In genomic region chr4:166839615-166840251, GRCh38 we compare ENCODE assay signal across 16 cellular contexts.
DNase-seq lines count a peak whose midpoint lies in the region; ATAC-seq lines count a peak whose summit lies in the region.
"Had no signal": no experiment of that assay in that cellular context is flagged by ENCODE, and none has a peak within 500 bp of the region (broad histone marks: within the 10 kb centered on the region; RNA-seq: fewer than 3 reads in every experiment).

No MANE protein-coding gene starts in this region.

- no peaks in the 10 kb centered on the region for H3K27me3 ChIP-seq in Karpas-422 (ENCODE audit: low read length)
- H3K27me3 ChIP-seq: heart left ventricle, pancreas had no signal

- H3K9me2 ChIP-seq in Karpas-422 (replicated peaks; ENCODE audit: insufficient read depth, low read length) = no peaks in the 10 kb centered on the region

- no peak for DNase-seq in Karpas-422
- DNase-seq in cardiac septum (ENCODE audit: low spot score) = no peak
- DNase-seq in hippocampal formation (lab: John Stamatoyannopoulos, UW) = no peak
- DNase-seq in NCI-H446 treated with DMSO at 0.1 percent for 48 hours (lab: John Stamatoyannopoulos, UW) = no peak
- DNase-seq: anterior cingulate cortex; effector CD8-positive, alpha-beta T cell; heart left ventricle; NCI-H187; pancreas; PC-3; stimulated activated CD4-positive, alpha-beta T cell treated with anti-CD3 and anti-CD28 coated beads, Interleukin-1b, Interleukin-23, amount 100 ng/mL, for 48 hours; T1000 had no signal

- H3K9ac ChIP-seq in Karpas-422 (ENCODE audit: low read length) = no peak overlapping the region

- H3K27ac ChIP-seq in Karpas-422 (ENCODE audit: low read length) = no peak overlapping the region
- H3K27ac ChIP-seq: heart left ventricle, pancreas had no signal

- H3K9me3 ChIP-seq in Karpas-422 (ENCODE audit: low read length) = peaks cover 40% of the 10 kb centered on the region
- H3K9me3 ChIP-seq: pancreas had no signal

- no peaks in the 10 kb centered on the region for H4K20me1 ChIP-seq in Karpas-422 (ENCODE audit: insufficient read depth, low read depth, low read length)

- H3K79me2 ChIP-seq in Karpas-422 (ENCODE audit: low read length) = no peaks in the 10 kb centered on the region

- intact Hi-C loops in cardiac septum (cut with DNase I) = no loop called here

- ATAC-seq in GM18511 (IDR thresholded peaks at IDR 0.05; ENCODE audit: unreplicated experiment) = peak; percentile 87
- peak; percentile 67 for ATAC-seq in GM21381 (IDR thresholded peaks at IDR 0.05; ENCODE audit: unreplicated experiment)
- peak; percentile 68 for ATAC-seq in HG02970 (IDR thresholded peaks at IDR 0.05; ENCODE audit: low FRiP score, unreplicated experiment)
- ATAC-seq in HG03575 (IDR thresholded peaks at IDR 0.05; ENCODE audit: extremely low read depth, insufficient number of reproducible peaks, low FRiP score, unreplicated experiment) = peak; percentile 72
- ATAC-seq: heart left ventricle, pancreas, PC-3 had no signal

- no peak overlapping the region for H3K4me2 ChIP-seq in Karpas-422 (ENCODE audit: low read depth, low read length, poor library complexity, severe bottlenecking)

- no peak overlapping the region for H3K4me3 ChIP-seq in Karpas-422 (ENCODE audit: low read length)
- H3K4me3 ChIP-seq: heart left ventricle, pancreas had no signal

- no peak overlapping the region for H2AFZ ChIP-seq in Karpas-422 (ENCODE audit: low read length)

- H3K36me3 ChIP-seq in Karpas-422 (ENCODE audit: insufficient read depth, low read length) = no peaks in the 10 kb centered on the region
- H3K36me3 ChIP-seq: heart left ventricle, pancreas had no signal

- H3K4me1 ChIP-seq in Karpas-422 (ENCODE audit: low read length) = no peaks in the 10 kb centered on the region
- H3K4me1 ChIP-seq: heart left ventricle, pancreas had no signal
